ENCODE assay signal across 22 cellular contexts in the genomic region with DNA sequence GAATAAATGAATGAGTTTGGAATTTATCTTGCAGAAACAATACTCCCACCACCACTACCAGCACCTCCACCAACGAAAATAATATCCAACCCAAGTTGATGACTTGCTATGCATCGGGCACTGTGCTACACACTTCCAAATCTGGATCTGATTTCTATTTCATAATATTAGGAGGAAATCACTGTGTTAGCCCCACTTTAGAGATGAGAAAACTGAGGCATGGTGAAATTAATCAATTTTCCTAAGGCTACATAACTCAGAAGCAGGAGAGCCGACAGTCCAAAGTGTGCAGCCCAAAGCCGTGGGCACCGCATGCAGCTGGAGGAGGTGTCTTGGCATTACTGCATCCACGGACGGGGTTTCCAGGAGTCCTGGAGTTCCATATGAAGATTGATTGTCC. TPM values are rescaled to one million over a fixed set of nuclear protein-coding genes. Genes with fewer than 3 reads are reported as not detected.
DNase-seq lines count a peak whose midpoint lies in the region; ATAC-seq, FAIRE-seq and TF ChIP-seq lines count a peak whose summit lies in the region.
"Had no signal": no experiment of that assay in that cellular context is flagged by ENCODE, and none has a peak within 500 bp of the region (broad histone marks: within the 10 kb centered on the region; RNA-seq: fewer than 3 reads in every experiment).

No MANE protein-coding gene starts in this region.

- H3K4me3 Mint-ChIP-seq in activated T-cell treated with anti-CD3 and anti-CD28 coated beads, Interleukin-2, amount 50 U/mL, for 4 hours, result no peak overlapping the region
- H3K4me3 Mint-ChIP-seq: CD4-positive, alpha-beta memory T cell had no signal

- no peak for TF ChIP-seq EP300 in A549 (IDR thresholded peaks at IDR 0.05)

- CTCF ChIA-PET in A549 (lab: Yijun Ruan, JAX), result interaction anchor here (1.2 kb wide), 1 partner anchor 30 kb away, joined by 4 read pairs; no protein-coding TSS in a partner anchor

- H3K27me3 ChIP-seq in OCI-LY3 (ENCODE audit: low read depth, low read length), result 0 out of 2 replicates have a peak, but pooled peaks cover 3% of the 10 kb centered on the region

- no peak for FAIRE-seq in A549 (lab: Jason Lieb, UNC)
- FAIRE-seq: G401.6, GM12892, GM19239, H1 had no signal

- no peaks in the 10 kb centered on the region for H3K79me2 ChIP-seq in OCI-LY3 (ENCODE audit: low read length)

- 0 out of 2 replicates have a peak overlapping the region, but pooled peaks have one; percentile 24 for H2AFZ ChIP-seq in OCI-LY3 (ENCODE audit: low read depth, low read length)
- H2AFZ ChIP-seq: GM23248 had no signal

- DNase-seq in A549 (ENCODE audit: low read depth in 1 of 2, low spot score in 1 of 2) (no peak), mesenteric fat pad (ENCODE audit: low spot score) (peak; percentile 62), posterior vena cava (ENCODE audit: low spot score) (peak; percentile 26), NCI-H128 (lab: John Stamatoyannopoulos, UW; ENCODE audit: unreplicated experiment) (no peak), SW480 (ENCODE audit: low spot score) (no peak), RKO (ENCODE audit: low spot score) (no peak)
- DNase-seq in activated T-cell treated with anti-CD3 and anti-CD28 coated beads, Interleukin-2, amount 50 U/mL, for 4 hours, result no peak
- DNase-seq: 8988T; C1 segment of cervical spinal cord; CD4-positive, alpha-beta memory T cell; COR-L47; DMS153; DND-41; GM23248; H7; HCEC 1CT had no signal

- POLR2A ChIA-PET in A549 (lab: Yijun Ruan, JAX), result no interaction called here

- no peaks in the 10 kb centered on the region for H3K9me3 Mint-ChIP-seq in activated T-cell treated with anti-CD3 and anti-CD28 coated beads, Interleukin-2, amount 50 U/mL, for 4 hours

- no peaks in the 10 kb centered on the region for H3K36me3 ChIP-seq in OCI-LY3 (replicated peaks; ENCODE audit: low read depth, low read length)

- WGBS in A549 (ENCODE audit: missing lambda C conversion rate), result 53% methylated on average over 7 of the region's 7 CpGs

- no peak for TF ChIP-seq POLR2A in A549 (IDR thresholded peaks at IDR 0.05; ENCODE audit: low read length)

- H3K27me3 Mint-ChIP-seq in activated T-cell treated with anti-CD3 and anti-CD28 coated beads, Interleukin-2, amount 50 U/mL, for 4 hours (ENCODE audit: low read depth), result peaks cover 31% of the 10 kb centered on the region

- H3K4me1 ChIP-seq in A549 (no peaks in the 10 kb centered on the region), OCI-LY3 (ENCODE audit: low read length) (peaks cover 14% of the 10 kb centered on the region)

- no peak for TF ChIP-seq CTCF in A549 (IDR thresholded peaks at IDR 0.05)
- TF ChIP-seq CTCF in OCI-LY3 (IDR thresholded peaks at IDR 0.05; ENCODE audit: low read depth, low read length), result no peak

- no peak overlapping the region for H3K27ac ChIP-seq in A549
- H3K27ac ChIP-seq in OCI-LY3 (ENCODE audit: low read length), result no peak overlapping the region
- H3K27ac ChIP-seq: GM23248 had no signal

- H3K4me1 Mint-ChIP-seq in activated T-cell treated with anti-CD3 and anti-CD28 coated beads, Interleukin-2, amount 50 U/mL, for 4 hours (ENCODE audit: low read depth), result no peaks in the 10 kb centered on the region
- H3K4me1 Mint-ChIP-seq: CD4-positive, alpha-beta memory T cell had no signal

- ATAC-seq in A549, result no peak
- ATAC-seq in activated T-cell treated with anti-CD3 and anti-CD28 coated beads, Interleukin-2, amount 50 U/mL, for 4 hours, result no peak

- H4K20me1 ChIP-seq in OCI-LY3 (ENCODE audit: insufficient read depth, low read length), result no peaks in the 10 kb centered on the region

- H3K4me2 ChIP-seq in A549 (no peak overlapping the region), OCI-LY3 (ENCODE audit: low read length) (no peak overlapping the region)

- intact Hi-C loops in posterior vena cava (cut with DNase I), result no loop called here

- H3K9me3 ChIP-seq in A549 (no peaks in the 10 kb centered on the region), OCI-LY3 (ENCODE audit: insufficient read depth, low read length) (no peaks in the 10 kb centered on the region)

- TF ChIP-seq RAD21 in A549 (conservative IDR thresholded peaks at IDR 0.05 in 1 of 2, IDR thresholded peaks at IDR 0.05 in 1 of 2), result no peak

- H3K4me3 ChIP-seq in A549 (no peak overlapping the region), OCI-LY3 (ENCODE audit: low read length) (no peak overlapping the region)
- H3K4me3 ChIP-seq: GM23248 had no signal

- H3K36me3 Mint-ChIP-seq in activated T-cell treated with anti-CD3 and anti-CD28 coated beads, Interleukin-2, amount 50 U/mL, for 4 hours (ENCODE audit: insufficient read depth), result no peaks in the 10 kb centered on the region
- H3K36me3 Mint-ChIP-seq: CD4-positive, alpha-beta memory T cell had no signal

- no peak overlapping the region for H3K9ac ChIP-seq in OCI-LY3 (ENCODE audit: low read length)
- H3K9ac ChIP-seq: GM23248 had no signal

TF ChIP-seq in A549, 52 proteins besides CTCF, POLR2A, EP300 and RAD21:
- TF ChIP-seq KDM1A (IDR thresholded peaks at IDR 0.05; ENCODE audit: low read depth) (0 out of 2 replicates have a peak, but pooled peaks have one; percentile 18), HOXB13 (CRISPR knock-in tag; IDR thresholded peaks at IDR 0.05; ENCODE audit: low read depth) (no peak)

RNA-seq across cellular contexts. Expression of a gene that starts 17.6 kb away (rescaled TPM):
- polyA plus RNA-seq in A549 (2011; rRNA removed) (not detected in 2 replicates), A549 (2017; fragmentation: RNase III; extraction: RNeasy Plus Mini Kit Qiagen cat#74134 plus additional on column Dnase treatment) (not detected in 3 replicates)
- polyA plus RNA-seq in A549 (2012; cell fraction: cytosol; rRNA removed), result not detected in 2 replicates
- polyA plus RNA-seq in A549 (2012; cell fraction: nucleus; rRNA removed), result not detected in 2 replicates
- polyA minus RNA-seq in A549 (2011; rRNA and poly(A)+ RNA removed), result not detected in 2 replicates
- total RNA-seq in mesenteric fat pad (7.0 TPM), posterior vena cava (1 to 10 TPM; 2.2 to 2.5 TPM)
- total RNA-seq in activated T-cell treated with anti-CD3 and anti-CD28 coated beads, Interleukin-2, amount 50 U/mL, for 4 hours, result under 1 TPM in 1 of 3 donors, not detected in 2; 0.21 TPM
- total RNA-seq: CD4-positive, alpha-beta memory T cell; GM23248 had no signal
- polyA plus RNA-seq: BJ; CD4-positive, alpha-beta memory T cell; GM23248 had no signal

RNA-seq across cellular contexts. Expression of a gene that starts 48.9 kb away (rescaled TPM):
- polyA plus RNA-seq in A549 (2011; rRNA removed), result 231 and 306 TPM in 2 replicates
- polyA plus RNA-seq in A549 (2012; cell fraction: cytosol; rRNA removed), result 98.3 and 99.8 TPM in 2 replicates
- 97.3 and 104 TPM in 2 replicates for polyA plus RNA-seq in A549 (2012; cell fraction: nucleus; rRNA removed)
- polyA plus RNA-seq in A549 (2017; fragmentation: RNase III; extraction: RNeasy Plus Mini Kit Qiagen cat#74134 plus additional on column Dnase treatment), result 155 to 157 TPM (median 156 TPM) in 3 replicates
- polyA minus RNA-seq in A549 (2011; rRNA and poly(A)+ RNA removed), result 263 and 303 TPM in 2 replicates
- 132 TPM for total RNA-seq in mesenteric fat pad
- total RNA-seq in posterior vena cava, result 10 to 100 TPM; 71.4 to 74.8 TPM
- total RNA-seq in activated T-cell treated with anti-CD3 and anti-CD28 coated beads, Interleukin-2, amount 50 U/mL, for 4 hours, result 100 to 1,000 TPM; 183 to 191 (median 187) TPM

Comparison
In these comparisons a context has a peak if more than half of its experiments do, and no peak if none do; other contexts are left out.
1. DNase-seq: peak in mesenteric fat pad (single experiment) and posterior vena cava (single experiment); none in A549 (0 of 2), NCI-H128 (single experiment), activated T-cell treated with anti-CD3 and anti-CD28 coated beads, Interleukin-2, amount 50 U/mL, for 4 hours (single experiment), SW480 (single experiment) and RKO (single experiment).